ENCODE assay signal across 12 cellular contexts in genomic region chr20:37529214-37529967, GRCh38. TPM values are rescaled to one million over a fixed set of nuclear protein-coding genes. Genes with fewer than 3 reads are reported as not detected.
DNase-seq lines count a peak whose midpoint lies in the region; ATAC-seq and TF ChIP-seq lines count a peak whose summit lies in the region.
"Had no signal": no experiment of that assay in that cellular context is flagged by ENCODE, and none has a peak within 500 bp of the region (broad histone marks: within the 10 kb centered on the region; RNA-seq: fewer than 3 reads in every experiment).

No MANE protein-coding gene starts in this region.

- H3K9me3 ChIP-seq in ES-I3 (ENCODE audit: control insufficient read depth, insufficient read depth, low read length) = no peaks in the 10 kb centered on the region

- intact Hi-C loops in CD14-positive monocyte (cut with micrococcal nuclease) = loop anchor here (5.0 to 10.0 kb wide), 4 partner anchors 125 to 265 kb away; partner anchors contain the start of gene GHRH (in 1 of the 2)

- no peak for ATAC-seq in T-cell (replicated peaks in 1 of 4)
- ATAC-seq in left lobe of liver = no peak
- ATAC-seq in HG03442 (IDR thresholded peaks at IDR 0.05; ENCODE audit: unreplicated experiment) = no peak

- H3K4me1 Mint-ChIP-seq in CD14-positive monocyte = peaks cover 43% of the 10 kb centered on the region
- H3K4me1 Mint-ChIP-seq in T-cell = peaks cover 36 to 41% (median 41%) of the 10 kb centered on the region in 3 donors

- POLR2A ChIA-PET in T-cell (lab: Charles Lee) = no interaction called here

- H3K4me1 ChIP-seq in ES-I3 (ENCODE audit: insufficient read depth, low read length) = peaks cover 24% of the 10 kb centered on the region

- H3K27me3 Mint-ChIP-seq in CD14-positive monocyte (ENCODE audit: low read depth in 3 of 3) = peaks cover 0 to 6% (median 5%) of the 10 kb centered on the region in 3 donors
- no peaks in the 10 kb centered on the region for H3K27me3 Mint-ChIP-seq in T-cell

- H3K9me3 Mint-ChIP-seq in CD14-positive monocyte (peaks cover 0 to 2% (median 0%) of the 10 kb centered on the region in 7 donors), T-cell (no peaks in the 10 kb centered on the region)

- no peak for DNase-seq in CD14-positive monocyte (ENCODE audit: low spot score)
- no peak for DNase-seq in T-cell
- DNase-seq in left lobe of liver (ENCODE audit: low spot score) = peak; percentile 30
- DNase-seq in HT-29 (ENCODE audit: low spot score) = no peak
- no peak for DNase-seq in hypothalamus (lab: John Stamatoyannopoulos, UW)
- no peak for DNase-seq in NCI-H524 treated with DMSO at 0.1 percent for 48 hours (lab: John Stamatoyannopoulos, UW)
- DNase-seq: DMS153, NCI-H146 had no signal

- no peak for TF ChIP-seq CTCF in CD14-positive monocyte (IDR thresholded peaks at IDR 0.05)

- H3K36me3 Mint-ChIP-seq in CD14-positive monocyte = peaks cover 2 to 9% of the 10 kb centered on the region in 2 donors
- peaks cover 3% of the 10 kb centered on the region for H3K36me3 Mint-ChIP-seq in T-cell

- CTCF ChIA-PET in T-cell (lab: Charles Lee) = interaction anchor here in 1 of 2 donors (0.6 to 0.9 kb wide), 2 partner anchors 258 to 267 kb away, joined by 4 read pairs; no protein-coding TSS in a partner anchor

- H3K4me3 Mint-ChIP-seq in CD14-positive monocyte (peak overlapping the region in 1 of 2 donors; percentile 14), T-cell (peak overlapping the region; percentile 89 to 95 (median 95))

- peak overlapping the region in 6 of 7 donors; percentile 4 to 100 (median 42) for H3K27ac Mint-ChIP-seq in CD14-positive monocyte
- peak overlapping the region in 1 of 2 donors; percentile 12 for H3K27ac Mint-ChIP-seq in T-cell

- peak overlapping the region; percentile 82; the same call in 1 of the 2 replicates for H3K9ac ChIP-seq in ES-I3 (ENCODE audit: low read depth, low read length)

- H3K36me3 ChIP-seq in ES-I3 (ENCODE audit: insufficient read depth, low read length) = no peaks in the 10 kb centered on the region
- H3K36me3 ChIP-seq: HAP-1 had no signal

RNA-seq across cellular contexts. Expression of gene BLCAP, which starts 1.7 kb away (rescaled TPM):
- polyA plus RNA-seq in CD14-positive monocyte = 10 to 100 TPM; 53.3 to 54.5 TPM
- 10 to 100 TPM; 62.5 to 82.6 (median 80.6) TPM for total RNA-seq in T-cell
- total RNA-seq in left lobe of liver = 70.4 TPM
- 108 and 115 TPM in 2 replicates for total RNA-seq in HT-29 (2014; rRNA removed; shearing (Covaris generic))

RNA-seq across cellular contexts. Expression of gene NNAT, which starts 8.3 kb away (rescaled TPM):
- not detected for polyA plus RNA-seq in CD14-positive monocyte
- total RNA-seq in T-cell (under 1 TPM in 1 of 5 donors, not detected in 4; 0.20 TPM), left lobe of liver (0.15 TPM)
- 2.1 TPM in 1 of 2 replicates, not detected in the other for total RNA-seq in HT-29 (2014; rRNA removed; shearing (Covaris generic))
- total RNA-seq: mononuclear cell had no signal
